20 cellular contexts compared by ENCODE assay signal in the genomic region with DNA sequence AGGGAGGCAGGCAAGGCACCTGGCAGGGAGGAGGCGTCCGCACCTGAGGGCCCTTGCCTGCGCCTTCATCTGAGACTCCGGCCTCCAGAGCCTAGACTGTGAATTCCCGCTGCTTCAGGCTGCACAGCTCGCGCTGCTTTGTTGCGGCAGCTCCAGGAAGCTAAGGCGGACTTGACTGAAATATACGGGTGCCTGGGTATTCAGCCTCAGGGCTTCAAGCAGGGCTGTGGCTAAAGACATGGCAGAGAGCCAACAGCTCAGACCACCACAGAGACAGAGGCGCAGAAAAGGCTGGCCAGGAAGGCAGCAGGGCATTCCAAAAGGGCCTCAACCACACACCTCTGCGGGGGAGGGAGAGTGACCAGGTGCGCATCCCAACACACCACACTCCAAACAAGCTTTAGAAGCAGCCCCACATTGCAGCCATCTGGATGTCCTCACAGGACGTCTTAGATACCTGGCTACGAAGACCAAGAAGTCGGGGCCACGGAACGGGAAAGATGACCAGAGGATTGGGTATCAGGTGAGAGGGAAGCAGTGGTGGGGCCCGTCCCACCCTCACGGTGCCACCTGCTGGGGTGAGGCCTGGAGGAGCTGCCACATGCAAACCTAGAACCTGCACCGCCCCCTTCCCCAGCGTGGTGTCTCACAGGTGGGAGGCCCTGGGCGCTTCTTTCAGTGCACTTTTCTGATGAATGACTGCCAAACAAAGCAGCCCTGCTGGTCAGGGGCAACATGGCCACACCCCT. TPM values are rescaled to one million over a fixed set of nuclear protein-coding genes. Genes with fewer than 3 reads are reported as not detected.
A peak's percentile ranks its signal among the peaks of the same experiment; 100 is the strongest.
DNase-seq lines count a peak whose midpoint lies in the region; ATAC-seq and TF ChIP-seq lines count a peak whose summit lies in the region.
"Had no signal": no experiment of that assay in that cellular context is flagged by ENCODE, and none has a peak within 500 bp of the region (broad histone marks: within the 10 kb centered on the region; RNA-seq: fewer than 3 reads in every experiment).

No MANE protein-coding gene starts in this region.

- H3K9me3 ChIP-seq in breast epithelium: no peaks in the 10 kb centered on the region
- H3K9me3 ChIP-seq: colonic mucosa had no signal

- H3K36me3 ChIP-seq in breast epithelium: no peaks in the 10 kb centered on the region
- H3K36me3 ChIP-seq: colonic mucosa had no signal

- ATAC-seq in WTC11: no peak
- ATAC-seq in omental fat pad (ENCODE audit: low FRiP score): no peak
- ATAC-seq: activated CD4-positive, CD25-positive, alpha-beta regulatory T cell treated with anti-CD3 and anti-CD28 coated beads, Interleukin-2, amount 50 U/mL, for 24 hours; CD8-positive, alpha-beta T cell; HCT116; natural killer cell treated with Interleukin-12 subunit alpha and Interleukin-12 subunit beta and Interleukin-15 and Interleukin-18, amount 100 ng/mL, for 72 hours; stimulated activated memory B cell treated with anti-CD40 and anti-IgM and Interleukin-4, amounts not matched to agents 10 μg/mL and 1 μg/mL and 100 μg/mL, for 72 hours had no signal

- no peak overlapping the region for H3K27ac ChIP-seq in breast epithelium
- H3K27ac ChIP-seq: colonic mucosa had no signal

- no peak overlapping the region for H3K27ac Mint-ChIP-seq in MCF 10A (ENCODE audit: low read depth, unreplicated experiment)
- 0 out of 2 replicates have a peak overlapping the region, but pooled peaks have one; percentile 29 for H3K27ac Mint-ChIP-seq in HFFc6
- peak overlapping the region; percentile 68 for H3K27ac Mint-ChIP-seq in WTC11
- H3K27ac Mint-ChIP-seq: activated naive CD4-positive, alpha-beta T cell treated with anti-CD3 and anti-CD28 coated beads, Interleukin-2, amount 50 U/mL, for 24 hours; CD8-positive, alpha-beta T cell had no signal

- peak overlapping the region; percentile 81 for H3K4me3 Mint-ChIP-seq in MCF 10A (ENCODE audit: unreplicated experiment)
- H3K4me3 Mint-ChIP-seq in HFFc6: no peak overlapping the region
- no peak overlapping the region for H3K4me3 Mint-ChIP-seq in WTC11
- H3K4me3 Mint-ChIP-seq: CD8-positive, alpha-beta T cell; natural killer cell treated with Interleukin-12 subunit alpha and Interleukin-12 subunit beta and Interleukin-15 and Interleukin-18, amount 100 ng/mL, for 72 hours had no signal

- H3K27me3 ChIP-seq in breast epithelium: no peaks in the 10 kb centered on the region
- H3K27me3 ChIP-seq: colonic mucosa had no signal

- H3K27me3 Mint-ChIP-seq in MCF 10A (ENCODE audit: insufficient read depth, unreplicated experiment) (no peaks in the 10 kb centered on the region), HFFc6 (ENCODE audit: insufficient read depth) (peaks cover 3% of the 10 kb centered on the region), WTC11 (ENCODE audit: low read depth) (no peaks in the 10 kb centered on the region)
- H3K27me3 Mint-ChIP-seq: activated naive CD4-positive, alpha-beta T cell treated with anti-CD3 and anti-CD28 coated beads, Interleukin-2, amount 50 U/mL, for 24 hours; natural killer cell treated with Interleukin-12 subunit alpha and Interleukin-12 subunit beta and Interleukin-15 and Interleukin-18, amount 100 ng/mL, for 72 hours; stimulated activated memory B cell treated with anti-CD40 and anti-IgM and Interleukin-4, amounts not matched to agents 10 μg/mL and 1 μg/mL and 100 μg/mL, for 72 hours had no signal

- BruUV-seq in MCF 10A (replicated peaks; lab: Mats Ljungman, UMichigan): TSS peak; percentile 35

- DNase-seq in MCF 10A (ENCODE audit: unreplicated experiment) (no peak), breast epithelium (ENCODE audit: low spot score in 2 of 2) (no peak), HFFc6 (no peak), WTC11 (ENCODE audit: low spot score) (no peak), OCI-M2 (lab: John Stamatoyannopoulos, UW; ENCODE audit: unreplicated experiment) (no peak), omental fat pad (ENCODE audit: low spot score) (no peak), amygdala (lab: John Stamatoyannopoulos, UW) (no peak)
- DNase-seq: CD8-positive, alpha-beta T cell; colonic mucosa; DMS79; NCI-H1417 treated with DMSO at 0.1 percent for 48 hours; NCI-H446; RPMI8226; T1000 had no signal

- POLR2A ChIA-PET in MCF 10A (lab: Yijun Ruan, JAX): interaction anchor here (1.7 to 5.5 kb wide), 4 partner anchors 9 to 39 kb away, joined by 10 to 64 read pairs (median 13); partner anchors contain the start of genes EHMT1, MRPL41 and ZMYND19
- POLR2A ChIA-PET in WTC11 (lab: Charles Lee): interaction anchor here (0.7 to 1.9 kb wide), 3 partner anchors 9 to 85 kb away, joined by 3 to 7 read pairs (median 4); no protein-coding TSS in a partner anchor

- CTCF ChIA-PET in MCF 10A (lab: Yijun Ruan, JAX) (interaction anchor here (0.6 to 4.1 kb wide), 4 partner anchors 8 to 458 kb away, joined by 3 to 34 read pairs (median 4); no protein-coding TSS in a partner anchor), WTC11 (lab: Charles Lee) (interaction anchor here (1.1 to 4.2 kb wide), 6 partner anchors 11 to 95 kb away, joined by 3 to 51 read pairs (median 8); partner anchors contain the start of genes MRPL41 and ZMYND19)

- H3K36me3 Mint-ChIP-seq in MCF 10A (ENCODE audit: insufficient read depth, unreplicated experiment): peaks cover 30% of the 10 kb centered on the region
- H3K36me3 Mint-ChIP-seq in HFFc6 (ENCODE audit: low read depth): peaks cover 12% of the 10 kb centered on the region
- peaks cover 21% of the 10 kb centered on the region for H3K36me3 Mint-ChIP-seq in WTC11
- H3K36me3 Mint-ChIP-seq: activated naive CD4-positive, alpha-beta T cell treated with anti-CD3 and anti-CD28 coated beads, Interleukin-2, amount 50 U/mL, for 24 hours had no signal

- TF ChIP-seq POLR2A in breast epithelium (IDR thresholded peaks at IDR 0.05): no peak

- H3K4me1 Mint-ChIP-seq in MCF 10A (ENCODE audit: insufficient read depth, unreplicated experiment) (peaks cover 4% of the 10 kb centered on the region), HFFc6 (ENCODE audit: low read depth) (peaks cover 32% of the 10 kb centered on the region), WTC11 (peaks cover 28% of the 10 kb centered on the region)

- TF ChIP-seq CTCF in MCF 10A (IDR thresholded peaks at IDR 0.05; ENCODE audit: unreplicated experiment) (no peak), breast epithelium (IDR thresholded peaks at IDR 0.05) (no peak), HFFc6 (IDR thresholded peaks at IDR 0.05) (peak; percentile 44), WTC11 (IDR thresholded peaks at IDR 0.05) (no peak), omental fat pad (IDR thresholded peaks at IDR 0.05) (no peak)

- peaks cover 8% of the 10 kb centered on the region in 2 donors for H3K4me1 ChIP-seq in breast epithelium
- H3K4me1 ChIP-seq: colonic mucosa had no signal

- no peaks in the 10 kb centered on the region for H3K9me3 Mint-ChIP-seq in MCF 10A (ENCODE audit: unreplicated experiment)
- no peaks in the 10 kb centered on the region for H3K9me3 Mint-ChIP-seq in HFFc6
- H3K9me3 Mint-ChIP-seq in WTC11: no peaks in the 10 kb centered on the region
- H3K9me3 Mint-ChIP-seq: activated naive CD4-positive, alpha-beta T cell treated with anti-CD3 and anti-CD28 coated beads, Interleukin-2, amount 50 U/mL, for 24 hours; brain; CD8-positive, alpha-beta T cell; natural killer cell treated with Interleukin-12 subunit alpha and Interleukin-12 subunit beta and Interleukin-15 and Interleukin-18, amount 100 ng/mL, for 72 hours; stimulated activated memory B cell treated with anti-CD40 and anti-IgM and Interleukin-4, amounts not matched to agents 10 μg/mL and 1 μg/mL and 100 μg/mL, for 72 hours had no signal

- H3K4me3 ChIP-seq in breast epithelium: no peak overlapping the region
- H3K4me3 ChIP-seq: colonic mucosa had no signal

- intact Hi-C loops in MCF 10A (cut with micrococcal nuclease) (no loop called here), breast epithelium (cut with DNase I; ENCODE audit: low total_unique reads) (no loop called here)

TF ChIP-seq in WTC11, 78 proteins besides CTCF, POLR2A, EP300 and RAD21 (continues in another document):
- TF ChIP-seq, protein P1, sequence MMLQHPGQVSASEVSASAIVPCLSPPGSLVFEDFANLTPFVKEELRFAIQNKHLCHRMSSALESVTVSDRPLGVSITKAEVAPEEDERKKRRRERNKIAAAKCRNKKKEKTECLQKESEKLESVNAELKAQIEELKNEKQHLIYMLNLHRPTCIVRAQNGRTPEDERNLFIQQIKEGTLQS (CRISPR knock-in tag; conservative IDR thresholded peaks at IDR 0.05): no peak
- no peak for TF ChIP-seq PRRX2 (CRISPR knock-in tag; IDR thresholded peaks at IDR 0.05)

RNA-seq across cellular contexts. Expression of gene DPH7, which starts 1.7 kb away (rescaled TPM):
- total RNA-seq in MCF 10A (2022): 45.7 and 46.4 TPM in 2 replicates
- 10 to 100 TPM; 23.4 to 47.5 (median 45.1) TPM for total RNA-seq in breast epithelium
- total RNA-seq in HFFc6 (2021; fragmentation: NEBNext Ultra II Directional; extraction: Animal tissue kit (Norgen Biotek cat#: 25700)): 10 to 100 TPM; 18.2 to 20.7 (median 20.1) TPM
- total RNA-seq in WTC11 (2021): 40.3 to 43.9 TPM (median 40.5 TPM) in 3 replicates
- total RNA-seq in omental fat pad: 10 to 100 TPM; 14.4 to 40.5 (median 29.1) TPM

RNA-seq across cellular contexts. Expression of gene ZMYND19, which starts 9.9 kb away (rescaled TPM):
- total RNA-seq in MCF 10A (2022): 42.9 and 51.9 TPM in 2 replicates
- total RNA-seq in breast epithelium: 10 to 100 TPM in 2 of 3 donors, 1 to 10 TPM in 1; 9.4 to 17.7 (median 16.5) TPM
- 10 to 100 TPM; 23.9 to 34.4 (median 25.4) TPM for total RNA-seq in HFFc6 (2021; fragmentation: NEBNext Ultra II Directional; extraction: Animal tissue kit (Norgen Biotek cat#: 25700))
- total RNA-seq in WTC11 (2021): 61.9 to 77.9 TPM (median 63.8 TPM) in 3 replicates
- total RNA-seq in omental fat pad: 10 to 100 TPM in 3 of 4 donors, 1 to 10 TPM in 1; 9.5 to 22.1 (median 11.7) TPM

RNA-seq across cellular contexts. Expression of gene ARRDC1, which starts 25.1 kb away (rescaled TPM):
- total RNA-seq in MCF 10A (2022) (88.9 and 125 TPM in 2 replicates), breast epithelium (100 to 1,000 TPM in 1 of 3 donors, 10 to 100 TPM in 2; 23.8 to 122 (median 57.0) TPM), WTC11 (2021) (41.2 to 48.3 TPM (median 41.3 TPM) in 3 replicates), omental fat pad (10 to 100 TPM; 23.4 to 39.2 (median 33.3) TPM)
- 10 to 100 TPM; 15.9 to 18.2 (median 17.1) TPM for total RNA-seq in HFFc6 (2021; fragmentation: NEBNext Ultra II Directional; extraction: Animal tissue kit (Norgen Biotek cat#: 25700))

RNA-seq across cellular contexts. Expression of gene MRPL41, which starts 28.7 kb away (rescaled TPM):
- 37.6 and 43.0 TPM in 2 replicates for total RNA-seq in MCF 10A (2022)
- total RNA-seq in breast epithelium: 10 to 100 TPM; 45.4 to 71.8 (median 65.4) TPM
- 10 to 100 TPM; 48.4 to 67.7 (median 57.3) TPM for total RNA-seq in HFFc6 (2021; fragmentation: NEBNext Ultra II Directional; extraction: Animal tissue kit (Norgen Biotek cat#: 25700))
- total RNA-seq in WTC11 (2021): 70.1 to 79.4 TPM (median 74.8 TPM) in 3 replicates
- total RNA-seq in omental fat pad: 10 to 100 TPM; 41.2 to 82.9 (median 66.6) TPM

RNA-seq across cellular contexts. Expression of gene PNPLA7, which starts 30.2 kb away (rescaled TPM):
- 0.86 and 1.2 TPM in 2 replicates for total RNA-seq in MCF 10A (2022)
- total RNA-seq in breast epithelium: 10 to 100 TPM; 17.3 to 18.7 (median 17.7) TPM
- total RNA-seq in HFFc6 (2021; fragmentation: NEBNext Ultra II Directional; extraction: Animal tissue kit (Norgen Biotek cat#: 25700)): under 1 TPM; 0.20 to 0.90 (median 0.52) TPM
- total RNA-seq in WTC11 (2021): 1.3 to 1.6 TPM (median 1.6 TPM) in 3 replicates
- 10 to 100 TPM in 3 of 4 donors, 1 to 10 TPM in 1; 7.1 to 23.1 (median 13.9) TPM for total RNA-seq in omental fat pad
